ENCODE assay signal across 1 cellular context in the genomic region with DNA sequence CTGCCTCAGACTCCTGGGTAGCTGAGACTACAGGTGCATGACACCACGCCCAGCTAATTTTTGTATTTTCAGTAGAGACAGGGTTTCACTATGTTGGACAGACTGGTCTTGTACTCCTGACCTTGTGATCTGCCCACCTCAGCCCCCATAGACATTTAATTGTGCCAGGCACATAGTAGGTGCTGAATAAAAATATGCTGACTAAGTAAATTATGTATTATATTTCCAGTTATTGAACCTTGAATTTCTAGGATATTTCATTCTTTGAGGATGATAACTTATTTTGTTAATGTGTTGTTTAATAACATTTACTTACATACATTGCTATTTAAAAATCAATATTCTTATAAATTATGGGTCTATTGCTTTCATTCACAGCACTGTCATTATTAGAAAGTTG.
TF ChIP-seq lines count a peak whose summit lies in the region.

No MANE protein-coding gene starts in this region.

TF ChIP-seq in K562, 482 proteins besides CTCF, POLR2A, EP300 and RAD21 (continued from another document):
- TF ChIP-seq MCM7 (IDR thresholded peaks at IDR 0.05), result no peak
- TF ChIP-seq, protein P1, sequence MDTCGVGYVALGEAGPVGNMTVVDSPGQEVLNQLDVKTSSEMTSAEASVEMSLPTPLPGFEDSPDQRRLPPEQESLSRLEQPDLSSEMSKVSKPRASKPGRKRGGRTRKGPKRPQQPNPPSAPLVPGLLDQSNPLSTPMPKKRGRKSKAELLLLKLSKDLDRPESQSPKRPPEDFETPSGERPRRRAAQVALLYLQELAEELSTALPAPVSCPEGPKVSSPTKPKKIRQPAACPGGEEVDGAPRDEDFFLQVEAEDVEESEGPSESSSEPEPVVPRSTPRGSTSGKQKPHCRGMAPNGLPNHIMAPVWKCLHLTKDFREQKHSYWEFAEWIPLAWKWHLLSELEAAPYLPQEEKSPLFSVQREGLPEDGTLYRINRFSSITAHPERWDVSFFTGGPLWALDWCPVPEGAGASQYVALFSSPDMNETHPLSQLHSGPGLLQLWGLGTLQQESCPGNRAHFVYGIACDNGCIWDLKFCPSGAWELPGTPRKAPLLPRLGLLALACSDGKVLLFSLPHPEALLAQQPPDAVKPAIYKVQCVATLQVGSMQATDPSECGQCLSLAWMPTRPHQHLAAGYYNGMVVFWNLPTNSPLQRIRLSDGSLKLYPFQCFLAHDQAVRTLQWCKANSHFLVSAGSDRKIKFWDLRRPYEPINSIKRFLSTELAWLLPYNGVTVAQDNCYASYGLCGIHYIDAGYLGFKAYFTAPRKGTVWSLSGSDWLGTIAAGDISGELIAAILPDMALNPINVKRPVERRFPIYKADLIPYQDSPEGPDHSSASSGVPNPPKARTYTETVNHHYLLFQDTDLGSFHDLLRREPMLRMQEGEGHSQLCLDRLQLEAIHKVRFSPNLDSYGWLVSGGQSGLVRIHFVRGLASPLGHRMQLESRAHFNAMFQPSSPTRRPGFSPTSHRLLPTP (IDR thresholded peaks at IDR 0.05; ENCODE audit: borderline replicate concordance, extremely low read depth, insufficient read length), result no peak
- no peak for TF ChIP-seq ZNF175 (CRISPR knock-in tag; IDR thresholded peaks at IDR 0.05; ENCODE audit: low read depth)
- TF ChIP-seq, protein P2, sequence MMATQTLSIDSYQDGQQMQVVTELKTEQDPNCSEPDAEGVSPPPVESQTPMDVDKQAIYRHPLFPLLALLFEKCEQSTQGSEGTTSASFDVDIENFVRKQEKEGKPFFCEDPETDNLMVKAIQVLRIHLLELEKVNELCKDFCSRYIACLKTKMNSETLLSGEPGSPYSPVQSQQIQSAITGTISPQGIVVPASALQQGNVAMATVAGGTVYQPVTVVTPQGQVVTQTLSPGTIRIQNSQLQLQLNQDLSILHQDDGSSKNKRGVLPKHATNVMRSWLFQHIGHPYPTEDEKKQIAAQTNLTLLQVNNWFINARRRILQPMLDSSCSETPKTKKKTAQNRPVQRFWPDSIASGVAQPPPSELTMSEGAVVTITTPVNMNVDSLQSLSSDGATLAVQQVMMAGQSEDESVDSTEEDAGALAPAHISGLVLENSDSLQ (IDR thresholded peaks at IDR 0.05), result no peak
- TF ChIP-seq MAFF (IDR thresholded peaks at IDR 0.05; ENCODE audit: low read length), result peak; percentile 85
- no peak for TF ChIP-seq CBX1 (IDR thresholded peaks at IDR 0.05; ENCODE audit: low read depth)
- TF ChIP-seq TCF7L2 (IDR thresholded peaks at IDR 0.05; ENCODE audit: low read depth, low read length), result no peak
- no peak for TF ChIP-seq EGR1 (conservative IDR thresholded peaks at IDR 0.05)
- no peak for TF ChIP-seq RBM17 (IDR thresholded peaks at IDR 0.05; ENCODE audit: borderline replicate concordance, low read depth, low read length)
- peak; percentile 82 for TF ChIP-seq ZNF316 (IDR thresholded peaks at IDR 0.05)
- no peak for TF ChIP-seq MTA3 (IDR thresholded peaks at IDR 0.05; ENCODE audit: borderline replicate concordance)
- TF ChIP-seq ZSCAN29 (IDR thresholded peaks at IDR 0.05), result no peak
